Comparison of ENCODE assay signal across 1 cellular context in genomic region chr9:83007521-83008300, GRCh38.
TF ChIP-seq lines count a peak whose summit lies in the region.

No MANE protein-coding gene starts in this region.

TF ChIP-seq in IMR-90, 13 proteins besides CTCF, POLR2A, EP300 and RAD21:
- no peak for TF ChIP-seq NFE2L2 (IDR thresholded peaks at IDR 0.05; ENCODE audit: low read depth, low read length)
- no peak for TF ChIP-seq BHLHE40 (IDR thresholded peaks at IDR 0.05; ENCODE audit: low read depth, low read length)
- no peak for TF ChIP-seq RCOR1 (IDR thresholded peaks at IDR 0.05; ENCODE audit: insufficient replicate concordance, low read length)
- TF ChIP-seq, protein P1, sequence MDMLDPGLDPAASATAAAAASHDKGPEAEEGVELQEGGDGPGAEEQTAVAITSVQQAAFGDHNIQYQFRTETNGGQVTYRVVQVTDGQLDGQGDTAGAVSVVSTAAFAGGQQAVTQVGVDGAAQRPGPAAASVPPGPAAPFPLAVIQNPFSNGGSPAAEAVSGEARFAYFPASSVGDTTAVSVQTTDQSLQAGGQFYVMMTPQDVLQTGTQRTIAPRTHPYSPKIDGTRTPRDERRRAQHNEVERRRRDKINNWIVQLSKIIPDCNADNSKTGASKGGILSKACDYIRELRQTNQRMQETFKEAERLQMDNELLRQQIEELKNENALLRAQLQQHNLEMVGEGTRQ (IDR thresholded peaks at IDR 0.05; ENCODE audit: low read depth, low read length) = no peak
- TF ChIP-seq MAZ (IDR thresholded peaks at IDR 0.05; ENCODE audit: borderline replicate concordance, low read depth, low read length) = no peak
- TF ChIP-seq MAFK (IDR thresholded peaks at IDR 0.05; ENCODE audit: low read depth, low read length) = no peak
- TF ChIP-seq MXI1 (IDR thresholded peaks at IDR 0.05; ENCODE audit: borderline replicate concordance, low read depth, low read length) = no peak
- no peak for TF ChIP-seq RFX5 (IDR thresholded peaks at IDR 0.05; ENCODE audit: low read depth, low read length)
- TF ChIP-seq, protein P2, sequence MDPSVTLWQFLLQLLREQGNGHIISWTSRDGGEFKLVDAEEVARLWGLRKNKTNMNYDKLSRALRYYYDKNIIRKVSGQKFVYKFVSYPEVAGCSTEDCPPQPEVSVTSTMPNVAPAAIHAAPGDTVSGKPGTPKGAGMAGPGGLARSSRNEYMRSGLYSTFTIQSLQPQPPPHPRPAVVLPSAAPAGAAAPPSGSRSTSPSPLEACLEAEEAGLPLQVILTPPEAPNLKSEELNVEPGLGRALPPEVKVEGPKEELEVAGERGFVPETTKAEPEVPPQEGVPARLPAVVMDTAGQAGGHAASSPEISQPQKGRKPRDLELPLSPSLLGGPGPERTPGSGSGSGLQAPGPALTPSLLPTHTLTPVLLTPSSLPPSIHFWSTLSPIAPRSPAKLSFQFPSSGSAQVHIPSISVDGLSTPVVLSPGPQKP (IDR thresholded peaks at IDR 0.05; ENCODE audit: borderline replicate concordance, low read depth, low read length) = no peak
- no peak for TF ChIP-seq SMC3 (IDR thresholded peaks at IDR 0.05; ENCODE audit: low read depth, low read length)
- TF ChIP-seq CHD1 (IDR thresholded peaks at IDR 0.05; ENCODE audit: low read depth, low read length) = no peak
- TF ChIP-seq FOS (IDR thresholded peaks at IDR 0.05; ENCODE audit: low read depth, low read length) = no peak
- no peak for TF ChIP-seq CEBPB (IDR thresholded peaks at IDR 0.05; ENCODE audit: low read depth, low read length)
TF ChIP-seq in IMR-90: peak in this region for 0.
